In genomic region chr3:126267976-126268615, GRCh38 we compare ENCODE assay signal across 8 cellular contexts.
DNase-seq lines count a peak whose midpoint lies in the region; ATAC-seq and TF ChIP-seq lines count a peak whose summit lies in the region.

No MANE protein-coding gene starts in this region.

- H3K9me3 ChIP-seq in H9 (ENCODE audit: control insufficient read depth, low read depth, low read length), result no peaks in the 10 kb centered on the region
- no peaks in the 10 kb centered on the region for H3K9me3 ChIP-seq in skeletal muscle satellite cell (replicated peaks; ENCODE audit: low read length)

- no peak for DNase-seq in H9
- DNase-seq in cardiac fibroblast (ENCODE audit: low read depth in 2 of 2), result no peak
- DNase-seq in left lobe of liver (ENCODE audit: low spot score), result peak; percentile 83
- DNase-seq in KG1 (lab: John Stamatoyannopoulos, UW), result no peak
- DNase-seq in SHP77 (lab: John Stamatoyannopoulos, UW), result no peak
- DNase-seq in activated T-cell treated with anti-CD3 and anti-CD28 coated beads, Interleukin-2, amount 50 U/mL, for 24 hours, result no peak
- DNase-seq in activated naive CD4-positive, alpha-beta T cell treated with anti-CD3 and anti-CD28 coated beads, Interleukin-2, amount 50 U/mL, for 16 hours, result no peak

- H2AK5ac ChIP-seq in H9 (ENCODE audit: insufficient read length, low read length), result peak overlapping the region; percentile 42

- H4K20me1 ChIP-seq in H9 (ENCODE audit: control insufficient read depth, insufficient read depth, insufficient read length), result no peaks in the 10 kb centered on the region

- H3K23me2 ChIP-seq in H9 (ENCODE audit: insufficient read length, low read depth, low read length, poor library complexity, severe bottlenecking), result peaks cover 6% of the 10 kb centered on the region

- ATAC-seq in left lobe of liver, result peak; percentile 41

- H3T11ph ChIP-seq in H9 (ENCODE audit: low read length), result no peak overlapping the region

- no peaks in the 10 kb centered on the region for H3K9me3 Mint-ChIP-seq in H9
- H3K9me3 Mint-ChIP-seq in activated T-cell treated with anti-CD3 and anti-CD28 coated beads, Interleukin-2, amount 50 U/mL, for 24 hours, result no peaks in the 10 kb centered on the region

- H3K14ac ChIP-seq in H9 (ENCODE audit: insufficient read depth, low read length), result peak overlapping the region; percentile 92

- no peak overlapping the region for H4K91ac ChIP-seq in H9 (ENCODE audit: insufficient read length, low read depth, low read length)

- H3K4ac ChIP-seq in H9 (ENCODE audit: low read depth, low read length), result no peak overlapping the region

- no peaks in the 10 kb centered on the region for H3K36me3 ChIP-seq in skeletal muscle satellite cell (ENCODE audit: insufficient read depth, low read length)

- no peaks in the 10 kb centered on the region for H3K36me3 Mint-ChIP-seq in H9 (ENCODE audit: insufficient read depth in 1 of 3, low read depth in 3 of 3)
- H3K36me3 Mint-ChIP-seq in activated T-cell treated with anti-CD3 and anti-CD28 coated beads, Interleukin-2, amount 50 U/mL, for 24 hours (ENCODE audit: low read depth), result no peaks in the 10 kb centered on the region

- peak overlapping the region; percentile 98 for H2BK12ac ChIP-seq in H9 (ENCODE audit: insufficient read length, low read depth, low read length)

- H3K4me2 ChIP-seq in H9 (ENCODE audit: insufficient read depth, insufficient read length, low read length) (peak overlapping the region; percentile 69), skeletal muscle satellite cell (ENCODE audit: low read length) (peak overlapping the region; percentile 68)

- H2BK120ac ChIP-seq in H9 (ENCODE audit: low read depth, low read length, poor library complexity, severe bottlenecking), result no peak overlapping the region

- no peak overlapping the region for H2AFZ ChIP-seq in H9 (ENCODE audit: low read length)

- no peak overlapping the region for H2BK20ac ChIP-seq in H9 (ENCODE audit: low read depth, low read length, poor library complexity, severe bottlenecking)

- peaks cover 14% of the 10 kb centered on the region for H3K27me3 Mint-ChIP-seq in H9 (ENCODE audit: low read depth)
- peaks cover 43% of the 10 kb centered on the region for H3K27me3 Mint-ChIP-seq in activated T-cell treated with anti-CD3 and anti-CD28 coated beads, Interleukin-2, amount 50 U/mL, for 24 hours

- no peak overlapping the region for H3K27ac ChIP-seq in H9 (ENCODE audit: insufficient read length, low read depth, low read length)

- H4K8ac ChIP-seq in H9 (replicated peaks; ENCODE audit: insufficient read length, low read depth, low read length), result no peak overlapping the region

- peak overlapping the region; percentile 71 to 80 for H3K4me3 Mint-ChIP-seq in H9
- no peak overlapping the region for H3K4me3 Mint-ChIP-seq in activated T-cell treated with anti-CD3 and anti-CD28 coated beads, Interleukin-2, amount 50 U/mL, for 24 hours

- no peaks in the 10 kb centered on the region for H3K79me1 ChIP-seq in H9 (ENCODE audit: insufficient read depth, low read depth, low read length, poor library complexity, severe bottlenecking)

- no peak overlapping the region for H3K9ac ChIP-seq in H9 (ENCODE audit: extremely low read depth, insufficient read length, low read length)
- peak overlapping the region; percentile 82 for H3K9ac ChIP-seq in skeletal muscle satellite cell (ENCODE audit: low read depth, low read length)

- no peak overlapping the region for H3K56ac ChIP-seq in H9 (ENCODE audit: insufficient read length, low read depth, low read length)

- peak overlapping the region; percentile 80 for H4K5ac ChIP-seq in H9 (ENCODE audit: insufficient read length, low read depth, low read length)

- no peak overlapping the region for H2BK5ac ChIP-seq in H9 (ENCODE audit: insufficient read length, low read length)

- WGBS in H9 (ENCODE audit: extremely low coverage, insufficient read length, low lambda C conversion rate), result no CpG with 5 or more reads among the region's 15 CpGs

- peak overlapping the region; percentile 81; the same call in 1 of the 2 replicates for H2BK15ac ChIP-seq in H9 (ENCODE audit: low read depth, low read length)

- no peaks in the 10 kb centered on the region for H3K79me2 ChIP-seq in H9 (ENCODE audit: insufficient read depth, low read length)

- H3K4me1 ChIP-seq in H9 (ENCODE audit: insufficient read depth, low read length), result peaks cover 3% of the 10 kb centered on the region; the same call in 1 of the 2 replicates
- peaks cover 41% of the 10 kb centered on the region for H3K4me1 ChIP-seq in skeletal muscle satellite cell (ENCODE audit: control insufficient read depth, insufficient read depth, low read length)

- peaks cover 31 to 35% of the 10 kb centered on the region in 2 experiments for H3K4me1 Mint-ChIP-seq in H9
- H3K4me1 Mint-ChIP-seq in activated T-cell treated with anti-CD3 and anti-CD28 coated beads, Interleukin-2, amount 50 U/mL, for 24 hours (ENCODE audit: low read depth), result no peaks in the 10 kb centered on the region

- TF ChIP-seq CTCF in H9 (conservative IDR thresholded peaks at IDR 0.05), result no peak
- no peak for TF ChIP-seq CTCF in cardiac fibroblast (IDR thresholded peaks at IDR 0.05; ENCODE audit: low read depth, low read length)

- peak overlapping the region; percentile 5 to 97 (median 73); a peak in 3 of 7 replicates for H3K27ac Mint-ChIP-seq in H9
- no peak overlapping the region for H3K27ac Mint-ChIP-seq in activated T-cell treated with anti-CD3 and anti-CD28 coated beads, Interleukin-2, amount 50 U/mL, for 24 hours

- peak overlapping the region; percentile 32 to 43 for H3K4me3 ChIP-seq in cardiac fibroblast (replicated peaks in 1 of 2; ENCODE audit: low read depth in 2 of 2, low read length in 2 of 2)
- peak overlapping the region; percentile 52 for H3K4me3 ChIP-seq in skeletal muscle satellite cell (ENCODE audit: low read length)

- no peaks in the 10 kb centered on the region; the same call in 1 of the 2 replicates for H3K27me3 ChIP-seq in H9 (ENCODE audit: insufficient read depth, low read length)
- no peaks in the 10 kb centered on the region for H3K27me3 ChIP-seq in skeletal muscle satellite cell (ENCODE audit: control insufficient read depth, insufficient read depth, low read length)

- no peak overlapping the region for H3K23ac ChIP-seq in H9 (ENCODE audit: insufficient read length, low read depth, low read length)

- H3K18ac ChIP-seq in H9 (ENCODE audit: insufficient read length, low read depth, low read length), result peak overlapping the region; percentile 74
